ENCODE assay signal across 15 cellular contexts in the genomic region with DNA sequence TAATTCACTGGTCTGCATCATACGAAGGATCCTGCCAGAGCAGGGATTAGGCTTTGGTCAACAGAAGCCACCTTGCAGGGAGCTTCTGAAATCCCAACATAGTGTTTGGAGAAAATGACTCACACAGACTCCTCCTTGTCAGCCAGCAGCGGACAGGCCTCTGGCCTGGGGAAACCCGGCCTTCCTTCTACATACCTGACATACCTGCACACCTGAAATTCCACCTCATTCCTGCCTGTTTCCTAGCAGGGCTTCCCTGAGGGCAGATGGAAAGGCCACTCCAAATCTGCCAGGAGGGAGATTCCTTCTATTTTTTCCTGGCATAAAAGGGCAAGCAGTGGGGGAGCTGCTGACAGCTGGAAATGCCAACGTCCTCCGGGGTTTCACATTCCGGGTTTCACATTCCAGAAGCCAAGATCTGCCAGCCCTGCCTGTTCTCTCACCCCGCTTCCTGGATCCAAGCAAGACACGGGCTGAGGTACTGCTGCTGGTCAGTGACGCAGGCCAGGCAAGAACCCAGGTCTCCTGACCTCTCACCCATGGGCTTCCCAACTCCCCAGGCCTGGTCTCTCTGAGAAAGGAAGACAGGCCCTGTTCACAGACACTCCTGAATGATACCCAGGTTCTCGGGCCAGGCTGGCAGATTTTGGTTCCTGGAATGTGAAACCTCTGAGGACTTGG. TPM values are rescaled to one million over a fixed set of nuclear protein-coding genes. Genes with fewer than 3 reads are reported as not detected.
DNase-seq lines count a peak whose midpoint lies in the region; ATAC-seq and TF ChIP-seq lines count a peak whose summit lies in the region.
"Had no signal": no experiment of that assay in that cellular context is flagged by ENCODE, and none has a peak within 500 bp of the region (broad histone marks: within the 10 kb centered on the region; RNA-seq: fewer than 3 reads in every experiment).

No MANE protein-coding gene starts in this region.

- TF ChIP-seq CTCF in SK-N-SH (IDR thresholded peaks at IDR 0.05), result no peak
- no peak for TF ChIP-seq CTCF in omental fat pad (IDR thresholded peaks at IDR 0.05)

- CTCF ChIA-PET in SK-N-SH (lab: Yijun Ruan, JAX), result interaction anchor here (2.8 kb wide), 1 partner anchor 54 kb away, joined by 6 read pairs; no protein-coding TSS in a partner anchor

- ATAC-seq in omental fat pad (ENCODE audit: low FRiP score), result peak; percentile 78
- no peak for ATAC-seq in HG03159 (IDR thresholded peaks at IDR 0.05; ENCODE audit: unreplicated experiment)
- no peak for ATAC-seq in HG03045 (IDR thresholded peaks at IDR 0.05; ENCODE audit: unreplicated experiment)
- ATAC-seq: naive thymus-derived CD4-positive, alpha-beta T cell; stimulated activated naive CD8-positive, alpha-beta T cell treated with anti-CD3 and anti-CD28 coated beads, Interleukin-15, amount 100 ng/mL, for 72 hours; T-cell had no signal

- H3K9ac ChIP-seq in GM23248 (no peak overlapping the region), SK-N-SH (no peak overlapping the region)

- no peaks in the 10 kb centered on the region for H3F3A ChIP-seq in GM23248 (ENCODE audit: insufficient read depth)
- H3F3A ChIP-seq in SK-N-SH (replicated peaks; ENCODE audit: insufficient read depth), result peaks cover 10% of the 10 kb centered on the region

- in situ Hi-C loops in GM23248 (cut with MboI), result no loop called here

- H3K4me3 ChIP-seq in GM23248 (no peak overlapping the region), SK-N-SH (ENCODE audit: low read depth in 2 of 2, low read length in 1 of 2) (no peak overlapping the region; a peak in 1 of 4 replicates)
- H3K4me3 ChIP-seq: ascending aorta had no signal

- H3K4me2 ChIP-seq in GM23248 (ENCODE audit: unreplicated experiment) (no peak overlapping the region), SK-N-SH (peak overlapping the region; percentile 53; the same call in 1 of the 2 replicates)

- peaks cover 60% of the 10 kb centered on the region for H3K27me3 ChIP-seq in GM23248 (replicated peaks; ENCODE audit: insufficient read depth)
- H3K27me3 ChIP-seq in SK-N-SH (ENCODE audit: insufficient read depth), result peaks cover 13% of the 10 kb centered on the region; the same call in 1 of the 2 replicates
- H3K27me3 ChIP-seq: ascending aorta had no signal

- TF ChIP-seq EP300 in SK-N-SH (IDR thresholded peaks at IDR 0.05; ENCODE audit: borderline replicate concordance in 1 of 2, low read depth in 1 of 2, low read length in 1 of 2), result no peak

- H3K9me2 ChIP-seq in GM23248 (ENCODE audit: insufficient read depth) (no peaks in the 10 kb centered on the region), SK-N-SH (no peaks in the 10 kb centered on the region)

- POLR2A ChIA-PET in SK-N-SH (lab: Yijun Ruan, JAX), result no interaction called here

- TF ChIP-seq RAD21 in SK-N-SH (IDR thresholded peaks at IDR 0.05; ENCODE audit: low read length), result no peak

- H3K4me1 ChIP-seq in GM23248 (ENCODE audit: insufficient read depth) (no peaks in the 10 kb centered on the region), SK-N-SH (ENCODE audit: control insufficient read depth in 1 of 2, insufficient read depth in 2 of 2, low read depth in 1 of 2, low read length in 1 of 2) (peaks cover 0 to 13% of the 10 kb centered on the region in 2 experiments; a peak in 1 of 4 replicates)

- H3K27ac ChIP-seq in GM23248 (no peak overlapping the region), SK-N-SH (ENCODE audit: low read depth in 2 of 2, low read length in 1 of 2) (no peak overlapping the region)
- H3K27ac ChIP-seq: ascending aorta, C4-2B had no signal

- 26 to 32% methylated on average over 10 of the region's 10 CpGs for WGBS in GM23248 (ENCODE audit: low coverage in 1 of 2, low lambda C conversion rate in 2 of 2, missing lambda C conversion rate in 2 of 2), 2 experiments
- WGBS in SK-N-SH (ENCODE audit: low lambda C conversion rate), result 15% methylated on average over 10 of the region's 10 CpGs

- peak; percentile 24 for DNase-seq in GM23248
- DNase-seq in SK-N-SH, result no peak
- DNase-seq in glomerular endothelial cell (ENCODE audit: extremely low read depth, low read depth, low spot score), result peak; percentile 23
- DNase-seq in omental fat pad (ENCODE audit: low spot score), result no peak
- DNase-seq in NCI-H748 treated with DMSO at 0.1 percent for 48 hours (lab: John Stamatoyannopoulos, UW), result no peak
- DNase-seq in SKM-1 (lab: John Stamatoyannopoulos, UW; ENCODE audit: unreplicated experiment), result no peak
- DNase-seq: foreskin fibroblast; naive thymus-derived CD4-positive, alpha-beta T cell; NCI-H2227 treated with DMSO at 0.1 percent for 48 hours; stimulated activated naive CD8-positive, alpha-beta T cell treated with anti-CD3 and anti-CD28 coated beads, Interleukin-15, amount 100 ng/mL, for 72 hours; T-cell had no signal

- H4K20me1 ChIP-seq in GM23248 (ENCODE audit: insufficient read depth) (no peaks in the 10 kb centered on the region), SK-N-SH (ENCODE audit: insufficient read depth) (no peaks in the 10 kb centered on the region)

- H2AFZ ChIP-seq in GM23248, result no peak overlapping the region
- H2AFZ ChIP-seq in SK-N-SH (ENCODE audit: low read depth), result no peak overlapping the region

- H3K9me3 ChIP-seq in GM23248 (ENCODE audit: low read depth), result no peaks in the 10 kb centered on the region
- H3K9me3 ChIP-seq in SK-N-SH, result no peaks in the 10 kb centered on the region
- H3K9me3 ChIP-seq: ascending aorta had no signal

- H3K36me3 ChIP-seq in GM23248 (ENCODE audit: low read depth) (no peaks in the 10 kb centered on the region), SK-N-SH (replicated peaks in 1 of 2; ENCODE audit: control insufficient read depth in 1 of 2, insufficient read depth in 2 of 2, low read length in 1 of 2) (no peaks in the 10 kb centered on the region)
- H3K36me3 ChIP-seq: ascending aorta had no signal

- H3K79me2 ChIP-seq in GM23248 (ENCODE audit: insufficient read depth) (no peaks in the 10 kb centered on the region), SK-N-SH (ENCODE audit: insufficient read depth) (no peaks in the 10 kb centered on the region)

TF ChIP-seq in SK-N-SH, 30 proteins besides CTCF, POLR2A, EP300 and RAD21 (continues in another document):
- TF ChIP-seq FOSL2 (IDR thresholded peaks at IDR 0.05; ENCODE audit: borderline replicate concordance, low read depth) (no peak), IRF3 (IDR thresholded peaks at IDR 0.05; ENCODE audit: low read depth, low read length) (no peak), TCF12 (IDR thresholded peaks at IDR 0.05) (peak; percentile 44), GATA2 (CRISPR knock-in tag; IDR thresholded peaks at IDR 0.05) (no peak), ELF1 (IDR thresholded peaks at IDR 0.05) (peak; percentile 59; the same call in 1 of the 2 replicates), TAF1 (IDR thresholded peaks at IDR 0.05; ENCODE audit: borderline replicate concordance, low read depth, low read length) (no peak), CHD2 (IDR thresholded peaks at IDR 0.05; ENCODE audit: low read length, partially characterized antibody) (no peak), SMC3 (IDR thresholded peaks at IDR 0.05; ENCODE audit: low read depth, low read length) (no peak), PBX3 (IDR thresholded peaks at IDR 0.05) (no peak), RXRA (IDR thresholded peaks at IDR 0.05; ENCODE audit: borderline replicate concordance, low read depth) (no peak), MEF2A (IDR thresholded peaks at IDR 0.05; ENCODE audit: borderline replicate concordance, low read depth) (no peak), TEAD4 (IDR thresholded peaks at IDR 0.05; ENCODE audit: borderline replicate concordance, insufficient read depth) (peak; percentile 47; the same call in 1 of the 2 replicates), NFIC (IDR thresholded peaks at IDR 0.05; ENCODE audit: borderline replicate concordance) (no peak)
- TF ChIP-seq, protein P1, sequence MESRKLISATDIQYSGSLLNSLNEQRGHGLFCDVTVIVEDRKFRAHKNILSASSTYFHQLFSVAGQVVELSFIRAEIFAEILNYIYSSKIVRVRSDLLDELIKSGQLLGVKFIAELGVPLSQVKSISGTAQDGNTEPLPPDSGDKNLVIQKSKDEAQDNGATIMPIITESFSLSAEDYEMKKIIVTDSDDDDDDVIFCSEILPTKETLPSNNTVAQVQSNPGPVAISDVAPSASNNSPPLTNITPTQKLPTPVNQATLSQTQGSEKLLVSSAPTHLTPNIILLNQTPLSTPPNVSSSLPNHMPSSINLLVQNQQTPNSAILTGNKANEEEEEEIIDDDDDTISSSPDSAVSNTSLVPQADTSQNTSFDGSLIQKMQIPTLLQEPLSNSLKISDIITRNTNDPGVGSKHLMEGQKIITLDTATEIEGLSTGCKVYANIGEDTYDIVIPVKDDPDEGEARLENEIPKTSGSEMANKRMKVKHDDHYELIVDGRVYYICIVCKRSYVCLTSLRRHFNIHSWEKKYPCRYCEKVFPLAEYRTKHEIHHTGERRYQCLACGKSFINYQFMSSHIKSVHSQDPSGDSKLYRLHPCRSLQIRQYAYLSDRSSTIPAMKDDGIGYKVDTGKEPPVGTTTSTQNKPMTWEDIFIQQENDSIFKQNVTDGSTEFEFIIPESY (IDR thresholded peaks at IDR 0.05; ENCODE audit: borderline replicate concordance, low read depth), result no peak

RNA-seq across cellular contexts. Expression of gene IGFL1, which starts 18.2 kb away (rescaled TPM):
- not detected in 2 replicates for total RNA-seq in GM23248 (2014; rRNA removed; shearing (Covaris generic))
- not detected in 2 replicates for polyA plus RNA-seq in GM23248 (2016; fragmentation: Nextera tagmentation; extraction: Ambion mirVana)
- not detected in 2 replicates for polyA plus RNA-seq in SK-N-SH (2012; rRNA removed)
- not detected in 2 replicates for polyA plus RNA-seq in SK-N-SH (2012; cell fraction: cytosol; rRNA removed)
- 0.10 TPM in 1 of 2 replicates, not detected in the other for polyA plus RNA-seq in SK-N-SH (2012; cell fraction: nucleus; rRNA removed)
- not detected in 2 replicates for total RNA-seq in glomerular endothelial cell
- total RNA-seq in omental fat pad, result not detected
- total RNA-seq: ascending aorta; naive thymus-derived CD4-positive, alpha-beta T cell; T-cell had no signal
- polyA plus RNA-seq: naive thymus-derived CD4-positive, alpha-beta T cell had no signal

Comparison
In these comparisons a context has a peak if more than half of its experiments do, and no peak if none do; other contexts are left out.
1. DNase-seq: peak in GM23248 (single experiment) and glomerular endothelial cell (single experiment); none in SK-N-SH (single experiment), omental fat pad (single experiment), NCI-H748 treated with DMSO at 0.1 percent for 48 hours (single experiment) and SKM-1 (single experiment).